29 cellular contexts compared by ENCODE assay signal in genomic region chr11:115926090-115926489, GRCh38.
A peak's percentile ranks its signal among the peaks of the same experiment; 100 is the strongest.
DNase-seq lines count a peak whose midpoint lies in the region; ATAC-seq, FAIRE-seq and TF ChIP-seq lines count a peak whose summit lies in the region.
"Had no signal": no experiment of that assay in that cellular context is flagged by ENCODE, and none has a peak within 500 bp of the region (broad histone marks: within the 10 kb centered on the region; RNA-seq: fewer than 3 reads in every experiment).

No MANE protein-coding gene starts in this region.

- H3K36me3 Mint-ChIP-seq in stimulated activated naive B cell treated with anti-CD40 and anti-IgM and Interleukin-4, amounts not matched to agents 10 μg/mL and 1 μg/mL and 100 μg/mL, for 72 hours: peaks cover 4 to 5% of the 10 kb centered on the region in 2 donors
- H3K36me3 Mint-ChIP-seq: CD8-positive, alpha-beta T cell had no signal

- WGBS in HepG2 (ENCODE audit: low lambda C conversion rate): 27% methylated on average over 4 of the region's 4 CpGs
- 62% methylated on average over 4 of the region's 4 CpGs for WGBS in right lobe of liver (ENCODE audit: insufficient coverage, low coverage, low lambda C conversion rate, missing lambda C conversion rate)
- 9% methylated on average over 4 of the region's 4 CpGs for WGBS in GM12878 (ENCODE audit: insufficient coverage, insufficient replicate concordance, low lambda C conversion rate, missing lambda C conversion rate)

- TF ChIP-seq POLR2A in HepG2 (IDR thresholded peaks at IDR 0.05; ENCODE audit: insufficient read depth in 1 of 2, low read depth in 2 of 2, low read length in 2 of 2) (no peak), right lobe of liver (IDR thresholded peaks at IDR 0.05) (no peak), GM12878 (IDR thresholded peaks at IDR 0.05; ENCODE audit: low read depth, low read length) (no peak; the same call in 1 of the 2 replicates)

- RAD21 ChIA-PET in GM12878 (lab: Charles Lee; ENCODE audit: unreplicated experiment): interaction anchor here (0.7 to 10.9 kb wide), 9 partner anchors 6 to 151 kb away, joined by 3 to 222 read pairs (median 20); no protein-coding TSS in a partner anchor

- peaks cover 0 to 6% of the 10 kb centered on the region in 2 donors for H3K27me3 Mint-ChIP-seq in stimulated activated naive B cell treated with anti-CD40 and anti-IgM and Interleukin-4, amounts not matched to agents 10 μg/mL and 1 μg/mL and 100 μg/mL, for 72 hours

- peaks cover 38 to 45% of the 10 kb centered on the region in 2 donors for H3K4me1 Mint-ChIP-seq in stimulated activated naive B cell treated with anti-CD40 and anti-IgM and Interleukin-4, amounts not matched to agents 10 μg/mL and 1 μg/mL and 100 μg/mL, for 72 hours

- CTCF ChIA-PET in HepG2 (lab: Yijun Ruan, JAX; ENCODE audit: low intra/inter-chr PET ratio, low total read pairs): no interaction called here
- CTCF ChIA-PET in GM12878 (lab: Yijun Ruan, JAX): interaction anchor here (0.8 to 7.1 kb wide), 6 partner anchors 9 to 149 kb away, joined by 3 to 65 read pairs (median 6); no protein-coding TSS in a partner anchor

- no peak for TF ChIP-seq RAD21 in HepG2 (CRISPR knock-in tag; IDR thresholded peaks at IDR 0.05)
- TF ChIP-seq RAD21 in GM12878 (IDR thresholded peaks at IDR 0.05; ENCODE audit: insufficient read depth, low read depth, low read length): no peak

- H3K9ac ChIP-seq in HepG2 (ENCODE audit: insufficient read depth, low read depth, low read length) (no peak overlapping the region), GM12878 (ENCODE audit: control insufficient read depth, insufficient read depth, low read length) (peak overlapping the region; percentile 65; the same call in 1 of the 2 replicates)
- H3K9ac ChIP-seq: BLaER1 treated with 17β-estradiol and CSF1 and Interleukin-3, amounts not matched to agents 10 nM and 100 nM had no signal

- peak overlapping the region; percentile 47 for H3K27ac Mint-ChIP-seq in stimulated activated naive B cell treated with anti-CD40 and anti-IgM and Interleukin-4, amounts not matched to agents 10 μg/mL and 1 μg/mL and 100 μg/mL, for 72 hours
- H3K27ac Mint-ChIP-seq: CD8-positive, alpha-beta T cell; GM23338; H9; HFFc6 had no signal

- SMC1A ChIA-PET in GM12878 (lab: Charles Lee; ENCODE audit: uncharacterized antibody, unreplicated experiment): interaction anchor here (0.8 to 17.2 kb wide), 14 partner anchors 9 to 591 kb away, joined by 3 to 325 read pairs (median 13); no protein-coding TSS in a partner anchor

- H3K4me1 ChIP-seq in HepG2 (ENCODE audit: insufficient read depth, low read length) (no peaks in the 10 kb centered on the region), right lobe of liver (no peaks in the 10 kb centered on the region), GM12878 (ENCODE audit: control insufficient read depth, insufficient read depth, low read length) (peaks cover 97% of the 10 kb centered on the region)
- H3K4me1 ChIP-seq: A549 had no signal

- H3K4me3 Mint-ChIP-seq in stimulated activated naive B cell treated with anti-CD40 and anti-IgM and Interleukin-4, amounts not matched to agents 10 μg/mL and 1 μg/mL and 100 μg/mL, for 72 hours: no peak overlapping the region
- H3K4me3 Mint-ChIP-seq: CD8-positive, alpha-beta T cell; GM23338; H9; HFFc6 had no signal

- DNase-seq in HepG2 (ENCODE audit: low spot score) (no peak), right lobe of liver (no peak), GM19239 (ENCODE audit: insufficient read length, low spot score) (no peak), GM12878 (ENCODE audit: low read depth, low spot score) (no peak), NCI-H2227 treated with DMSO at 0.1 percent for 48 hours (lab: John Stamatoyannopoulos, UW) (no peak)
- no peak for DNase-seq in stimulated activated naive B cell treated with anti-CD40 and anti-IgM and Interleukin-4, amounts not matched to agents 10 μg/mL and 1 μg/mL and 100 μg/mL, for 72 hours
- DNase-seq: AML-193; Caco-2; CD8-positive, alpha-beta T cell; DMS79; EL; GDM1; H9; HFFc6; NCI-H1105; NCI-H1436 treated with DMSO at 0.1 percent for 48 hours; NCI-H187 treated with DMSO at 0.1 percent for 48 hours; NCI-H446; NCI-H524 treated with DMSO at 0.1 percent for 48 hours; NCI-H774; SHP77 treated with DMSO at 0.1 percent for 48 hours; T-helper 1 cell had no signal

- no peaks in the 10 kb centered on the region for H3K36me3 ChIP-seq in HepG2 (replicated peaks in 1 of 2; ENCODE audit: control insufficient read depth in 1 of 2, insufficient read depth in 2 of 2, low read length in 2 of 2)
- no peaks in the 10 kb centered on the region for H3K36me3 ChIP-seq in right lobe of liver
- H3K36me3 ChIP-seq in GM12878 (ENCODE audit: control insufficient read depth in 2 of 2, insufficient read depth in 2 of 2, low read length in 1 of 2): no peaks in the 10 kb centered on the region
- H3K36me3 ChIP-seq: BLaER1 treated with 17β-estradiol and CSF1 and Interleukin-3, amounts not matched to agents 10 nM and 100 nM had no signal

- H3K4me2 ChIP-seq in HepG2 (ENCODE audit: low read depth, low read length) (no peak overlapping the region), GM12878 (ENCODE audit: control insufficient read depth, insufficient read depth) (no peak overlapping the region)
- H3K4me2 ChIP-seq: A549, GM23338 had no signal

- H4K20me1 ChIP-seq in HepG2 (ENCODE audit: insufficient read depth, low read length) (0 out of 2 replicates have a peak, but pooled peaks cover 2% of the 10 kb centered on the region), GM12878 (ENCODE audit: control insufficient read depth, insufficient read depth) (no peaks in the 10 kb centered on the region)
- H4K20me1 ChIP-seq: BLaER1 treated with 17β-estradiol and CSF1 and Interleukin-3, amounts not matched to agents 10 nM and 100 nM had no signal

- peaks cover 4 to 22% of the 10 kb centered on the region in 2 donors for H3K9me3 Mint-ChIP-seq in stimulated activated naive B cell treated with anti-CD40 and anti-IgM and Interleukin-4, amounts not matched to agents 10 μg/mL and 1 μg/mL and 100 μg/mL, for 72 hours
- H3K9me3 Mint-ChIP-seq: GM23338, H9, IgD-negative memory B cell had no signal

- H3K79me2 ChIP-seq in HepG2 (ENCODE audit: insufficient read depth, low read length): no peaks in the 10 kb centered on the region
- no peaks in the 10 kb centered on the region; the same call in 1 of the 2 replicates for H3K79me2 ChIP-seq in GM12878 (ENCODE audit: control insufficient read depth, insufficient read depth, low read length)

- H3K4me3 ChIP-seq in HepG2 (replicated peaks in 1 of 3; ENCODE audit: insufficient read depth in 1 of 3, low read depth in 2 of 3, low read length in 3 of 3): no peak overlapping the region
- H3K4me3 ChIP-seq in right lobe of liver: no peak overlapping the region
- H3K4me3 ChIP-seq in GM12878: no peak overlapping the region
- H3K4me3 ChIP-seq: A549; BLaER1 treated with 17β-estradiol and CSF1 and Interleukin-3, amounts not matched to agents 10 nM and 100 nM; GM23338 had no signal

- ATAC-seq in HepG2 (no peak), right lobe of liver (no peak), GM12878 (no peak), GM19324 (IDR thresholded peaks at IDR 0.05; ENCODE audit: low FRiP score, unreplicated experiment) (no peak)
- no peak for ATAC-seq in stimulated activated naive B cell treated with anti-CD40 and anti-IgM and Interleukin-4, amounts not matched to agents 10 μg/mL and 1 μg/mL and 100 μg/mL, for 72 hours (replicated peaks)
- ATAC-seq: A549; CD8-positive, alpha-beta T cell; GM23338; Panc1 had no signal

- no peak overlapping the region for H2AFZ ChIP-seq in HepG2 (ENCODE audit: low read length)
- H2AFZ ChIP-seq in GM12878 (ENCODE audit: control insufficient read depth, low read depth, low read length): no peak overlapping the region
- H2AFZ ChIP-seq: GM23338 had no signal

- H3K9me3 ChIP-seq in HepG2 (ENCODE audit: low read length) (no peaks in the 10 kb centered on the region), right lobe of liver (no peaks in the 10 kb centered on the region), GM12878 (replicated peaks; ENCODE audit: control insufficient read depth, insufficient read depth, low read length) (no peaks in the 10 kb centered on the region)
- H3K9me3 ChIP-seq: A549; BLaER1 treated with 17β-estradiol and CSF1 and Interleukin-3, amounts not matched to agents 10 nM and 100 nM; Caco-2 had no signal

- no peak for FAIRE-seq in HepG2 (lab: Jason Lieb, UNC)
- FAIRE-seq in GM19239 (lab: Jason Lieb, UNC): peak; percentile 42
- no peak for FAIRE-seq in GM12878 (lab: Jason Lieb, UNC)
- FAIRE-seq: A549 had no signal

- in situ Hi-C loops in HepG2 (cut with HindIII; ENCODE audit: extremely low pct_ligation_motif_present, low pct_unique_long_range_greater_than_20kb) (no loop called here), GM12878 (cut with MboI) (loop anchor here (5.0 kb wide), 2 partner anchors 71 to 151 kb away; no protein-coding TSS in a partner anchor)

- BruUV-seq in HepG2 (replicated peaks; lab: Mats Ljungman, UMichigan) (no TSS peak), GM12878 (replicated peaks; lab: Mats Ljungman, UMichigan) (no TSS peak)

- TF ChIP-seq EP300 in HepG2 (IDR thresholded peaks at IDR 0.05; ENCODE audit: low read depth in 2 of 2, low read length in 2 of 2): no peak
- no peak for TF ChIP-seq EP300 in HepG2 (CRISPR knock-in tag; IDR thresholded peaks at IDR 0.05; ENCODE audit: borderline replicate concordance)
- no peak for TF ChIP-seq EP300 in GM12878 (IDR thresholded peaks at IDR 0.05; ENCODE audit: borderline replicate concordance in 1 of 2, control insufficient read depth in 1 of 2, low read depth in 2 of 2, low read length in 2 of 2)

- H3K27ac ChIP-seq in HepG2 (ENCODE audit: extremely low read length, insufficient read depth, low read length) (no peak overlapping the region), right lobe of liver (no peak overlapping the region), GM12878 (ENCODE audit: control insufficient read depth, insufficient read depth) (peak overlapping the region; percentile 95)
- H3K27ac ChIP-seq: A549; BLaER1 treated with 17β-estradiol and CSF1 and Interleukin-3, amounts not matched to agents 10 nM and 100 nM; RWPE1 had no signal

- H3K27me3 ChIP-seq in HepG2 (ENCODE audit: control insufficient read depth in 1 of 2, insufficient read depth in 2 of 2, low read length in 2 of 2) (peaks cover 3 to 4% of the 10 kb centered on the region in 2 experiments; a peak in 4 of 5 replicates), right lobe of liver (no peaks in the 10 kb centered on the region), GM12878 (replicated peaks in 1 of 2; ENCODE audit: control insufficient read depth in 2 of 2, insufficient read depth in 2 of 2, low read length in 1 of 2) (no peaks in the 10 kb centered on the region)

- intact Hi-C loops in HepG2 (cut with micrococcal nuclease; ENCODE audit: unreplicated experiment) (no loop called here), right lobe of liver (cut with DNase I) (no loop called here), GM12878 (cut with micrococcal nuclease; ENCODE audit: unreplicated experiment) (loop anchor here (5.0 to 10.0 kb wide), 3 partner anchors 351 to 1889 kb away; partner anchors contain the start of gene CADM1)

- POLR2A ChIA-PET in HepG2 (lab: Yijun Ruan, JAX) (no interaction called here), GM12878 (lab: Charles Lee) (interaction anchor here (0.6 to 13.8 kb wide), 10 partner anchors 6 to 1040 kb away, joined by 3 to 122 read pairs (median 6); no protein-coding TSS in a partner anchor)

- no peak for TF ChIP-seq CTCF in HepG2 (CRISPR knock-in tag; IDR thresholded peaks at IDR 0.05)
- TF ChIP-seq CTCF in right lobe of liver (IDR thresholded peaks at IDR 0.05): no peak
- no peak for TF ChIP-seq CTCF in GM12878 (IDR thresholded peaks at IDR 0.05 in 2 of 3, conservative IDR thresholded peaks at IDR 0.05 in 1 of 3; ENCODE audit: control insufficient read depth in 2 of 3, extremely low read depth in 1 of 3, insufficient read depth in 1 of 3, low read depth in 3 of 3, low read length in 3 of 3)

Comparison
In these comparisons a context has a peak if more than half of its experiments do, and no peak if none do; other contexts are left out.
1. Of the 75 proteins assayed by ChIP-seq in both HepG2 and GM12878: peak only in HepG2: none; only in GM12878: BRCA1, CHD2, POLR2AphosphoS5 and ZNF687; in both: none; in neither: 71.